ENCODE assay signal across 8 cellular contexts in the genomic region with DNA sequence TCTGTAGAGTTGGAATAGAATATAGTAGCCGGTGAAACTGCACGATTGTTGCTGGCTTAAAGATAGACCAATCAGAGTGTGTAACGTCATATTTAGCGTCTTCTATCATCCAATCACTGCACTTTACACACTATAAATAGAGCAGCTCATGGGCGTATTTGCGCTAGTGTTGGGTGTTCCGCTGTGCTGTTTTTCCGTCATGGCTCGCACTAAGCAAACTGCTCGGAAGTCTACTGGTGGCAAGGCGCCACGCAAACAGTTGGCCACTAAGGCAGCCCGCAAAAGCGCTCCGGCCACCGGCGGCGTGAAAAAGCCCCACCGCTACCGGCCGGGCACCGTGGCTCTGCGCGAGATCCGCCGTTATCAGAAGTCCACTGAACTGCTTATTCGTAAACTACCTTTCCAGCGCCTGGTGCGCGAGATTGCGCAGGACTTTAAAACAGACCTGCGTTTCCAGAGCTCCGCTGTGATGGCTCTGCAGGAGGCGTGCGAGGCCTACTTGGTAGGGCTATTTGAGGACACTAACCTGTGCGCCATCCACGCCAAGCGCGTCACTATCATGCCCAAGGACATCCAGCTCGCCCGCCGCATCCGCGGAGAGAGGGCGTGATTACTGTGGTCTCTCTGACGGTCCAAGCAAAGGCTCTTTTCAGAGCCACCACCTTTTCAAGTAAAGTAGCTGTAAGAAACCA. TPM values are rescaled to one million over a fixed set of nuclear protein-coding genes. Genes with fewer than 3 reads are reported as not detected.
A peak's percentile ranks its signal among the peaks of the same experiment; 100 is the strongest.
DNase-seq lines count a peak whose midpoint lies in the region; ATAC-seq and TF ChIP-seq lines count a peak whose summit lies in the region.

No MANE protein-coding gene starts in this region.

- intact Hi-C loops in left colon (cut with DNase I, micrococcal nuclease) = loop anchor here in 1 of 2 donors (10.0 kb wide), 1 partner anchor 184 kb away; a partner anchor contains a TSS

- TF ChIP-seq CTCF in AG09319 (IDR thresholded peaks at IDR 0.05; ENCODE audit: low read depth, low read length) (no peak), coronary artery (IDR thresholded peaks at IDR 0.05) (no peak)

- ATAC-seq in GM18907 (IDR thresholded peaks at IDR 0.05; ENCODE audit: unreplicated experiment) (peak; percentile 59), HG03159 (IDR thresholded peaks at IDR 0.05; ENCODE audit: unreplicated experiment) (peak; percentile 53), left colon (peak; percentile 69)

- peak overlapping the region; percentile 91 for H3K4me3 ChIP-seq in coronary artery

- H3K27ac ChIP-seq in coronary artery = peak overlapping the region; percentile 97 to 99

- DNase-seq in AG09319 (ENCODE audit: extremely low read depth, low read depth) (peak; percentile 84), NCI-H2227 treated with DMSO at 0.1 percent for 48 hours (lab: John Stamatoyannopoulos, UW) (peak; percentile 96), coronary artery (ENCODE audit: low spot score) (peak; percentile 90), left colon (peak; percentile 81 to 88)
- DNase-seq in activated CD4-positive, alpha-beta T cell treated with anti-CD3 and anti-CD28 coated beads for 48 hours = peak; percentile 80
- DNase-seq in stimulated activated CD4-positive, alpha-beta T cell treated with anti-CD3 and anti-CD28 coated beads, Interleukin-2, amount 100 ng/mL, for 48 hours = peak; percentile 51 to 71

RNA-seq across cellular contexts. Expression of gene TRIM38, which starts 57.8 kb away (rescaled TPM):
- total RNA-seq in left colon = 10 to 100 TPM in 1 of 2 donors, 1 to 10 TPM in 1; 9.6 to 13.2 TPM

Comparison
In these comparisons a context has a peak if more than half of its experiments do, and no peak if none do; other contexts are left out.
1. Peak in every context shown above with its lines: DNase-seq, ATAC-seq, H3K4me3 ChIP-seq and H3K27ac ChIP-seq.